Comparison of ENCODE assay signal across 1 cellular context in the genomic region with DNA sequence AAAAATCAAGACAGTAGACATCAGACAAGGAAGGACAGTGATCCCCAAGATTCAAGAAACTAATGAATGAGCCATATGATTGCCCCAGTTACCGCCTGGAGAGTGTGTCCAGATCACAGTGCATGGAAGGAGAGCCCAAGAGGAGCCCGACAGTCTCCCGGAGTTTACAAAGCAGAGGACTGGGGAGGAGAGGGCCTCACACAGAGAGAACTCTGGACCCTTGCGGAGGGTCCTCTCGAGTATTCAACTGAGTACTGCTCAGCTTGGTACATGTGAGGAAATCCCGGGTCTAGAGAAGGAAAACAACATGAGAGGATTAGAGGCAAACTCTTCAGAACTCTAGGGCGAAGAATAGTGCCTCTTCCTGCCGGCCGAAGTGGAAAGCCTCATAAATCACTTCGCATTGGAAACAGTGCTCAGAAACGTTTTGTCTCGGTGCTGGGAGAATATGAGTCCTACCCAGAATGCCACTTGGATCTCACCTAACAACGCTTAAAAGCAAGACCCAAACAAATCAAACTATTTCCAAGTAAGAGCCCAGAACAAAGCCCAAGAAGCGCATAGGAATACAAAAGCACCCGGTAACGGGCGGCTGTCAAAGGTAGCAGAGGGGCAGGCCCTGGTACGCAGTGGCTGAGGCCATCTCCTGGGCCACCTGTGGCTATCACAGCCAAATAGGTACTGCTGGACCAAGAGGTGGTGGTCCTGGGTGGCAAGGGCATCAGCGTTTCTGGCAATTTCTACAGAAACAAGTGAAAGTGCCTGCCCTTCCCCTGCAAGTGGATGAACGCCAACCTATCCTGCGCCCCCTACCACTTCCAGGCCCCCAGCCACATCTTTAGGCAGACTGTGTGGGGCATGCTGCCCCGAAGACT.
A peak's percentile ranks its signal among the peaks of the same experiment; 100 is the strongest.
TF ChIP-seq lines count a peak whose summit lies in the region.

No MANE protein-coding gene starts in this region.

TF ChIP-seq in HepG2, 621 proteins besides CTCF, POLR2A, EP300 and RAD21:
- TF ChIP-seq HNF4A (CRISPR knock-in tag; IDR thresholded peaks at IDR 0.05) = peak; percentile 62
- TF ChIP-seq, protein P1, sequence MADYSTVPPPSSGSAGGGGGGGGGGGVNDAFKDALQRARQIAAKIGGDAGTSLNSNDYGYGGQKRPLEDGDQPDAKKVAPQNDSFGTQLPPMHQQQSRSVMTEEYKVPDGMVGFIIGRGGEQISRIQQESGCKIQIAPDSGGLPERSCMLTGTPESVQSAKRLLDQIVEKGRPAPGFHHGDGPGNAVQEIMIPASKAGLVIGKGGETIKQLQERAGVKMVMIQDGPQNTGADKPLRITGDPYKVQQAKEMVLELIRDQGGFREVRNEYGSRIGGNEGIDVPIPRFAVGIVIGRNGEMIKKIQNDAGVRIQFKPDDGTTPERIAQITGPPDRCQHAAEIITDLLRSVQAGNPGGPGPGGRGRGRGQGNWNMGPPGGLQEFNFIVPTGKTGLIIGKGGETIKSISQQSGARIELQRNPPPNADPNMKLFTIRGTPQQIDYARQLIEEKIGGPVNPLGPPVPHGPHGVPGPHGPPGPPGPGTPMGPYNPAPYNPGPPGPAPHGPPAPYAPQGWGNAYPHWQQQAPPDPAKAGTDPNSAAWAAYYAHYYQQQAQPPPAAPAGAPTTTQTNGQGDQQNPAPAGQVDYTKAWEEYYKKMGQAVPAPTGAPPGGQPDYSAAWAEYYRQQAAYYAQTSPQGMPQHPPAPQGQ (CRISPR knock-in tag; IDR thresholded peaks at IDR 0.05; ENCODE audit: borderline replicate concordance) = no peak
- TF ChIP-seq, protein P2, sequence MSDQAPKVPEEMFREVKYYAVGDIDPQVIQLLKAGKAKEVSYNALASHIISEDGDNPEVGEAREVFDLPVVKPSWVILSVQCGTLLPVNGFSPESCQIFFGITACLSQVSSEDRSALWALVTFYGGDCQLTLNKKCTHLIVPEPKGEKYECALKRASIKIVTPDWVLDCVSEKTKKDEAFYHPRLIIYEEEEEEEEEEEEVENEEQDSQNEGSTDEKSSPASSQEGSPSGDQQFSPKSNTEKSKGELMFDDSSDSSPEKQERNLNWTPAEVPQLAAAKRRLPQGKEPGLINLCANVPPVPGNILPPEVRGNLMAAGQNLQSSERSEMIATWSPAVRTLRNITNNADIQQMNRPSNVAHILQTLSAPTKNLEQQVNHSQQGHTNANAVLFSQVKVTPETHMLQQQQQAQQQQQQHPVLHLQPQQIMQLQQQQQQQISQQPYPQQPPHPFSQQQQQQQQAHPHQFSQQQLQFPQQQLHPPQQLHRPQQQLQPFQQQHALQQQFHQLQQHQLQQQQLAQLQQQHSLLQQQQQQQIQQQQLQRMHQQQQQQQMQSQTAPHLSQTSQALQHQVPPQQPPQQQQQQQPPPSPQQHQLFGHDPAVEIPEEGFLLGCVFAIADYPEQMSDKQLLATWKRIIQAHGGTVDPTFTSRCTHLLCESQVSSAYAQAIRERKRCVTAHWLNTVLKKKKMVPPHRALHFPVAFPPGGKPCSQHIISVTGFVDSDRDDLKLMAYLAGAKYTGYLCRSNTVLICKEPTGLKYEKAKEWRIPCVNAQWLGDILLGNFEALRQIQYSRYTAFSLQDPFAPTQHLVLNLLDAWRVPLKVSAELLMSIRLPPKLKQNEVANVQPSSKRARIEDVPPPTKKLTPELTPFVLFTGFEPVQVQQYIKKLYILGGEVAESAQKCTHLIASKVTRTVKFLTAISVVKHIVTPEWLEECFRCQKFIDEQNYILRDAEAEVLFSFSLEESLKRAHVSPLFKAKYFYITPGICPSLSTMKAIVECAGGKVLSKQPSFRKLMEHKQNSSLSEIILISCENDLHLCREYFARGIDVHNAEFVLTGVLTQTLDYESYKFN (CRISPR knock-in tag; conservative IDR thresholded peaks at IDR 0.05) = peak; percentile 60
- peak; percentile 45; the same call in 1 of the 2 replicates for TF ChIP-seq ZFX (CRISPR knock-in tag; IDR thresholded peaks at IDR 0.05; ENCODE audit: low read depth)
- TF ChIP-seq, protein P3, sequence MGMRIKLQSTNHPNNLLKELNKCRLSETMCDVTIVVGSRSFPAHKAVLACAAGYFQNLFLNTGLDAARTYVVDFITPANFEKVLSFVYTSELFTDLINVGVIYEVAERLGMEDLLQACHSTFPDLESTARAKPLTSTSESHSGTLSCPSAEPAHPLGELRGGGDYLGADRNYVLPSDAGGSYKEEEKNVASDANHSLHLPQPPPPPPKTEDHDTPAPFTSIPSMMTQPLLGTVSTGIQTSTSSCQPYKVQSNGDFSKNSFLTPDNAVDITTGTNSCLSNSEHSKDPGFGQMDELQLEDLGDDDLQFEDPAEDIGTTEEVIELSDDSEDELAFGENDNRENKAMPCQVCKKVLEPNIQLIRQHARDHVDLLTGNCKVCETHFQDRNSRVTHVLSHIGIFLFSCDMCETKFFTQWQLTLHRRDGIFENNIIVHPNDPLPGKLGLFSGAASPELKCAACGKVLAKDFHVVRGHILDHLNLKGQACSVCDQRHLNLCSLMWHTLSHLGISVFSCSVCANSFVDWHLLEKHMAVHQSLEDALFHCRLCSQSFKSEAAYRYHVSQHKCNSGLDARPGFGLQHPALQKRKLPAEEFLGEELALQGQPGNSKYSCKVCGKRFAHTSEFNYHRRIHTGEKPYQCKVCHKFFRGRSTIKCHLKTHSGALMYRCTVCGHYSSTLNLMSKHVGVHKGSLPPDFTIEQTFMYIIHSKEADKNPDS (CRISPR knock-in tag; IDR thresholded peaks at IDR 0.05) = peak; percentile 64; the same call in 1 of the 2 replicates
- TF ChIP-seq HNF4G (IDR thresholded peaks at IDR 0.05; ENCODE audit: borderline replicate concordance, low read depth, low read length) = peak; percentile 32; the same call in 1 of the 2 replicates
- TF ChIP-seq HNF4G (CRISPR knock-in tag; IDR thresholded peaks at IDR 0.05; ENCODE audit: borderline replicate concordance, low read depth) = no peak
- TF ChIP-seq KDM6A (CRISPR knock-in tag; IDR thresholded peaks at IDR 0.05; ENCODE audit: low read depth) = 0 out of 2 replicates have a peak, but pooled peaks have one; percentile 17
- 0 out of 2 replicates have a peak, but pooled peaks have one; percentile 18 for TF ChIP-seq ZMYM2 (CRISPR knock-in tag; IDR thresholded peaks at IDR 0.05)
- no peak for TF ChIP-seq KLF6 (CRISPR knock-in tag; IDR thresholded peaks at IDR 0.05)
TF ChIP-seq in HepG2: peak in this region for 7.
